11 cellular contexts compared by ENCODE assay signal in genomic region chr4:142265536-142265935, GRCh38.
DNase-seq lines count a peak whose midpoint lies in the region; ATAC-seq, FAIRE-seq and TF ChIP-seq lines count a peak whose summit lies in the region.
"Had no signal": no experiment of that assay in that cellular context is flagged by ENCODE, and none has a peak within 500 bp of the region (broad histone marks: within the 10 kb centered on the region; RNA-seq: fewer than 3 reads in every experiment).

No MANE protein-coding gene starts in this region.

- no peak for TF ChIP-seq POLR2A in lower leg skin (IDR thresholded peaks at IDR 0.05)

- TF ChIP-seq CTCF in GM12865 (IDR thresholded peaks at IDR 0.05; ENCODE audit: insufficient read depth, low read depth, low read length, missing control alignments) (no peak), pancreas (IDR thresholded peaks at IDR 0.05) (no peak), lower leg skin (IDR thresholded peaks at IDR 0.05) (no peak)

- peak overlapping the region in 2 of 4 donors; percentile 49 to 75 for H3K27ac ChIP-seq in pancreas
- no peak overlapping the region for H3K27ac ChIP-seq in small intestine (ENCODE audit: low read depth in 1 of 2, low read length in 1 of 2)

- peak; percentile 10 for DNase-seq in GM12865 (ENCODE audit: low read depth)
- DNase-seq in RKO (ENCODE audit: low spot score) = peak; percentile 32
- peak; percentile 36 to 80 for DNase-seq in dermis microvascular lymphatic vessel endothelial cell (ENCODE audit: low read depth in 2 of 2)
- peak in 3 of 6 donors; percentile 46 to 52 (median 51) for DNase-seq in pancreas
- DNase-seq in NCI-H187 (lab: John Stamatoyannopoulos, UW) = no peak
- DNase-seq in small intestine = no peak
- DNase-seq in lower leg skin (ENCODE audit: low spot score in 2 of 2) = no peak
- DNase-seq: activated gamma-delta T cell, retina, SIG-M5 had no signal

- FAIRE-seq in pancreas (lab: Jason Lieb, UNC) = no peak
- no peak for FAIRE-seq in small intestine (lab: Jason Lieb, UNC)
- FAIRE-seq: GM18507 had no signal

- H3K4me1 ChIP-seq in pancreas (peaks cover 4 to 25% (median 17%) of the 10 kb centered on the region in 3 donors), small intestine (ENCODE audit: control insufficient read depth in 2 of 2, insufficient read depth in 1 of 2, low read depth in 1 of 2, low read length in 1 of 2) (peaks cover 0 to 3% of the 10 kb centered on the region in 2 donors)

- intact Hi-C loops in pancreas (cut with DNase I) (no loop called here), lower leg skin (cut with DNase I; ENCODE audit: low total_unique reads) (no loop called here)

- WGBS in pancreas, 2 donors = 9 to 13% methylated on average over 3 of the region's 3 CpGs
- 15 to 47% (median 24%) methylated on average over 3 of the region's 3 CpGs for WGBS in small intestine, 3 donors
- WGBS in lower leg skin, 2 donors = 67% methylated on average over 3 of the region's 3 CpGs

- H3K9me3 ChIP-seq in pancreas = no peaks in the 10 kb centered on the region
- H3K9me3 ChIP-seq in small intestine (ENCODE audit: control insufficient read depth, low read depth) = no peaks in the 10 kb centered on the region

- peak; percentile 96 to 98 (median 97) for ATAC-seq in pancreas

- H3K36me3 ChIP-seq in pancreas = no peaks in the 10 kb centered on the region
- H3K36me3 ChIP-seq in small intestine (ENCODE audit: control insufficient read depth in 2 of 2, insufficient read depth in 2 of 2, low read length in 2 of 2) = peaks cover 0 to 2% of the 10 kb centered on the region in 2 donors

- no peak overlapping the region for H3K4me3 ChIP-seq in GM12865 (ENCODE audit: low read depth, low read length)
- H3K4me3 ChIP-seq in pancreas = no peak overlapping the region
- H3K4me3 ChIP-seq in small intestine (ENCODE audit: low read depth in 1 of 2, low read length in 2 of 2) = no peak overlapping the region
- no peak overlapping the region for H3K4me3 ChIP-seq in lower leg skin (ENCODE audit: low read depth, poor library complexity, severe bottlenecking)

- H3K27me3 ChIP-seq in pancreas = no peaks in the 10 kb centered on the region
- no peaks in the 10 kb centered on the region for H3K27me3 ChIP-seq in small intestine (ENCODE audit: control insufficient read depth in 2 of 2, insufficient read depth in 2 of 2, low read length in 2 of 2)

Comparison
In these comparisons a context has a peak if more than half of its experiments do, and no peak if none do; other contexts are left out.
1. DNase-seq: peak in GM12865 (single experiment), RKO (single experiment) and dermis microvascular lymphatic vessel endothelial cell (2 of 2); none in NCI-H187 (0 of 2), small intestine (single experiment) and lower leg skin (0 of 2).